ENCODE assay signal across 1 cellular context in the genomic region with DNA sequence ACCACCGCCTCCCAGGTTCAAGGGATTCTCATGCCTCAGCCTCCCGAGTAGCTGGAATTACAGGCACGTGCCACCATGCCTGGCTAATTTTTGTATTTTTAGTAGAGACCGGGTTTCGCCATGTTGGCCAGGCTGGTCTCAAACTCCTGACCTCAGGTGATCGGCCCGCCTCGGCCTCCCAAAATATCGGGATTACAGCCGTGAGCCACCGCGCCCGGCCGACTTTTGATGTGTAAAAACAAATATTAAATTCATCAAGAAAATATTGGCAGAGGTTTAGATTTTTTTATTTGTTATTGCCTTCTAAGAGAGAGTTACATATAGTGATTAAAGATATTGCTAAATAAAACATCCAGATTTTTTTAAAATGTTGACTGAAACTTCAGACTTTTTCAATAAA.
DNase-seq lines count a peak whose midpoint lies in the region.
"Not testable (repeated sequence)": the region's sequence is repeated elsewhere in the genome, so short reads cannot be mapped to it uniquely, and the experiment has no call there.

No MANE protein-coding gene starts in this region.

- DNase-seq in posterior vena cava (ENCODE audit: low spot score) = peak; percentile 56

- intact Hi-C loops in posterior vena cava (cut with DNase I) = not testable (repeated sequence)
